9 cellular contexts compared by ENCODE assay signal in the genomic region with DNA sequence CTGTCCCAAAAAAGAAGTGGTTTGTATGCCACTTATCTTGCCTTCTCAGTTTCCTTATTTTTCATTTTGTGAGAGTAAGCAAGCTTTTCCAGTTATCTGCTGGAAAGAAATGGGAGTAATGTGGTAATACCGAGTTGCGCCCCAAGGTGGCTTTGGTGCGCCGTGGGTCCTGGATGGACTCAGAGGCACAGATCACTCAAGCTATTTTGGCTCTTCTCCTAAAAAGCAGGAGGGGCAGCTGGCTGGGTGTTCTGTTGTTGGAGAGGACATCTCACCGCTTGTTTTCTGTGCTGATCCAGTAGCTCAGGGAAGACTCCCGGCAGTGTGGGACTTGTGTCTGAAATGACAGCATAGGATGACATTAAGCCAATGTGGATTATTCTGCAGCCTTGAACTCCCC. TPM values are rescaled to one million over a fixed set of nuclear protein-coding genes. Genes with fewer than 3 reads are reported as not detected.
A peak's percentile ranks its signal among the peaks of the same experiment; 100 is the strongest.
DNase-seq lines count a peak whose midpoint lies in the region; ATAC-seq and TF ChIP-seq lines count a peak whose summit lies in the region.
"Had no signal": no experiment of that assay in that cellular context is flagged by ENCODE, and none has a peak within 500 bp of the region (broad histone marks: within the 10 kb centered on the region; RNA-seq: fewer than 3 reads in every experiment).

No MANE protein-coding gene starts in this region.

- H3K36me3 Mint-ChIP-seq in activated naive CD8-positive, alpha-beta T cell treated with anti-CD3 and anti-CD28 coated beads for 36 hours: peaks cover 63% of the 10 kb centered on the region

- peaks cover 3% of the 10 kb centered on the region for H3K9me3 Mint-ChIP-seq in activated naive CD8-positive, alpha-beta T cell treated with anti-CD3 and anti-CD28 coated beads for 36 hours

- H3K27ac Mint-ChIP-seq in activated naive CD8-positive, alpha-beta T cell treated with anti-CD3 and anti-CD28 coated beads for 36 hours: no peak overlapping the region

- H3K4me1 ChIP-seq in transverse colon: no peaks in the 10 kb centered on the region

- TF ChIP-seq CTCF in transverse colon (IDR thresholded peaks at IDR 0.05): peak in 4 of 5 experiments; percentile 34 to 38 (median 38)

- no peaks in the 10 kb centered on the region for H3K27me3 ChIP-seq in transverse colon

- no peak overlapping the region for H3K4me3 ChIP-seq in transverse colon

- no peak overlapping the region for H3K27ac ChIP-seq in transverse colon

- no peak for TF ChIP-seq EP300 in transverse colon (IDR thresholded peaks at IDR 0.05; ENCODE audit: low read depth)

- no peak overlapping the region for H3K4me3 Mint-ChIP-seq in activated naive CD8-positive, alpha-beta T cell treated with anti-CD3 and anti-CD28 coated beads for 36 hours

- H3K36me3 ChIP-seq in transverse colon: peaks cover 0 to 27% (median 5%) of the 10 kb centered on the region in 4 donors

- intact Hi-C loops in transverse colon (cut with DNase I; ENCODE audit: low total_unique reads): no loop called here

- peaks cover 37% of the 10 kb centered on the region for H3K4me1 Mint-ChIP-seq in activated naive CD8-positive, alpha-beta T cell treated with anti-CD3 and anti-CD28 coated beads for 36 hours

- DNase-seq in NCI-H2107 treated with DMSO at 0.1 percent for 48 hours (lab: John Stamatoyannopoulos, UW; ENCODE audit: unreplicated experiment) (peak; percentile 21), NCI-H2107 (lab: John Stamatoyannopoulos, UW) (no peak), NCI-H2196 treated with DMSO at 0.1 percent for 48 hours (lab: John Stamatoyannopoulos, UW; ENCODE audit: unreplicated experiment) (peak; percentile 12), hippocampal formation (lab: John Stamatoyannopoulos, UW) (peak; percentile 15 to 21), transverse colon (peak; percentile 37), COLO829 (ENCODE audit: low spot score) (no peak)
- peak; percentile 18 for DNase-seq in activated naive CD8-positive, alpha-beta T cell treated with anti-CD3 and anti-CD28 coated beads for 36 hours

- H3K9me3 ChIP-seq in transverse colon: no peaks in the 10 kb centered on the region

- WGBS in transverse colon (ENCODE audit: low coverage in 1 of 2), 2 donors: 63 to 100% methylated on average over 2 to 6 of the region's 6 CpGs

- ATAC-seq in GM18873 (IDR thresholded peaks at IDR 0.05; ENCODE audit: low FRiP score, unreplicated experiment): no peak

- no peaks in the 10 kb centered on the region for H3K27me3 Mint-ChIP-seq in activated naive CD8-positive, alpha-beta T cell treated with anti-CD3 and anti-CD28 coated beads for 36 hours

- TF ChIP-seq POLR2A in transverse colon (IDR thresholded peaks at IDR 0.05): no peak

- in situ Hi-C loops in transverse colon (cut with MboI; ENCODE audit: low pct_ligation_motif_present in 1 of 4, low pct_unique_long_range_greater_than_20kb in 1 of 4, low sequenced_read_pairs in 3 of 4): no loop called here

RNA-seq across cellular contexts. Expression of a gene that starts 16.4 kb away (rescaled TPM):
- total RNA-seq in activated naive CD8-positive, alpha-beta T cell treated with anti-CD3 and anti-CD28 coated beads for 36 hours: 10 to 100 TPM; 25.1 to 25.2 TPM
- total RNA-seq in transverse colon: 10 to 100 TPM; 24.8 to 97.3 (median 33.6) TPM

RNA-seq across cellular contexts. Expression of a gene that starts 20.8 kb away (rescaled TPM):
- 10 to 100 TPM; 41.4 to 46.2 TPM for total RNA-seq in activated naive CD8-positive, alpha-beta T cell treated with anti-CD3 and anti-CD28 coated beads for 36 hours
- total RNA-seq in transverse colon: 10 to 100 TPM in 2 of 4 donors, 1 to 10 TPM in 2; 3.1 to 99.9 (median 11.0) TPM

RNA-seq across cellular contexts. Expression of a gene that starts 52.1 kb away (rescaled TPM):
- 10 to 100 TPM in 1 of 2 experiments, 1 to 10 TPM in 1; 8.8 to 10.1 TPM for total RNA-seq in activated naive CD8-positive, alpha-beta T cell treated with anti-CD3 and anti-CD28 coated beads for 36 hours
- 10 to 100 TPM in 2 of 4 donors, 1 to 10 TPM in 2; 1.8 to 21.3 (median 14.0) TPM for total RNA-seq in transverse colon

RNA-seq across cellular contexts. Expression of a gene that starts 52.2 kb away (rescaled TPM):
- 10 to 100 TPM; 20.1 to 20.7 TPM for total RNA-seq in activated naive CD8-positive, alpha-beta T cell treated with anti-CD3 and anti-CD28 coated beads for 36 hours
- total RNA-seq in transverse colon: 10 to 100 TPM; 15.7 to 45.6 (median 18.4) TPM

RNA-seq across cellular contexts. Expression of a gene that starts 56.3 kb away (rescaled TPM):
- total RNA-seq in activated naive CD8-positive, alpha-beta T cell treated with anti-CD3 and anti-CD28 coated beads for 36 hours: not detected
- total RNA-seq in transverse colon: not detected
- total RNA-seq: renal cortical epithelial cell had no signal

Comparison
In these comparisons a context has a peak if more than half of its experiments do, and no peak if none do; other contexts are left out.
1. DNase-seq: peak in NCI-H2107 treated with DMSO at 0.1 percent for 48 hours (single experiment), NCI-H2196 treated with DMSO at 0.1 percent for 48 hours (single experiment), activated naive CD8-positive, alpha-beta T cell treated with anti-CD3 and anti-CD28 coated beads for 36 hours (single experiment), hippocampal formation (2 of 2) and transverse colon (single experiment); none in NCI-H2107 (single experiment) and COLO829 (single experiment).